Comparison of ENCODE assay signal across 29 cellular contexts in genomic region chr15:65057549-65057940, GRCh38. TPM values are rescaled to one million over a fixed set of nuclear protein-coding genes. Genes with fewer than 3 reads are reported as not detected.
A peak's percentile ranks its signal among the peaks of the same experiment; 100 is the strongest.
DNase-seq lines count a peak whose midpoint lies in the region; ATAC-seq, FAIRE-seq and TF ChIP-seq lines count a peak whose summit lies in the region.
"Had no signal": no experiment of that assay in that cellular context is flagged by ENCODE, and none has a peak within 500 bp of the region (broad histone marks: within the 10 kb centered on the region; RNA-seq: fewer than 3 reads in every experiment).

No MANE protein-coding gene starts in this region.

- no TSS peak for BruUV-seq in K562 (replicated peaks; lab: Mats Ljungman, UMichigan)

- H3K36me3 ChIP-seq in K562 (ENCODE audit: control insufficient read depth, insufficient read depth, low read length) (no peaks in the 10 kb centered on the region), tibial nerve (peaks cover 0 to 32% (median 0%) of the 10 kb centered on the region in 3 donors)
- H3K36me3 ChIP-seq: gastrocnemius medialis, neural progenitor cell had no signal

- H3K4me2 ChIP-seq in K562 (ENCODE audit: insufficient read depth, low read length) = no peak overlapping the region
- H3K4me2 ChIP-seq: neural progenitor cell had no signal

- no peak overlapping the region for H3K4me3 ChIP-seq in K562
- no peak overlapping the region for H3K4me3 ChIP-seq in tibial nerve
- H3K4me3 ChIP-seq: dorsolateral prefrontal cortex, gastrocnemius medialis, neural progenitor cell, upper lobe of right lung had no signal

- H3K27ac Mint-ChIP-seq in activated naive CD4-positive, alpha-beta T cell treated with anti-CD3 and anti-CD28 coated beads, Interleukin-2, amount 10 ng/mL, durations not matched to agents 7 days and 5 days = peak overlapping the region; percentile 39
- H3K27ac Mint-ChIP-seq in nephron (peak overlapping the region in 2 of 3 experiments; percentile 50 to 94), chondrocyte (ENCODE audit: unreplicated experiment) (no peak overlapping the region)
- H3K27ac Mint-ChIP-seq: activated naive CD8-positive, alpha-beta T cell treated with anti-CD3 and anti-CD28 coated beads, Interleukin-2, amount 50 U/mL, for 24 hours; neural progenitor cell had no signal

- TF ChIP-seq EP300 in K562 (IDR thresholded peaks at IDR 0.05; ENCODE audit: low read length) (no peak), tibial nerve (IDR thresholded peaks at IDR 0.05) (no peak)

- no peak for ATAC-seq in K562
- no peak for ATAC-seq in GM18502 (IDR thresholded peaks at IDR 0.05; ENCODE audit: poor library complexity, unreplicated experiment)
- ATAC-seq: activated naive CD8-positive, alpha-beta T cell treated with anti-CD3 and anti-CD28 coated beads, Interleukin-2, amount 50 U/mL, for 24 hours; gastrocnemius medialis; upper lobe of right lung had no signal

- H3K4me1 Mint-ChIP-seq in activated naive CD4-positive, alpha-beta T cell treated with anti-CD3 and anti-CD28 coated beads, Interleukin-2, amount 10 ng/mL, durations not matched to agents 7 days and 5 days = peaks cover 3% of the 10 kb centered on the region
- H3K4me1 Mint-ChIP-seq in nephron (peaks cover 11% of the 10 kb centered on the region), chondrocyte (ENCODE audit: low read depth) (peaks cover 41% of the 10 kb centered on the region)
- H3K4me1 Mint-ChIP-seq: activated naive CD8-positive, alpha-beta T cell treated with anti-CD3 and anti-CD28 coated beads, Interleukin-2, amount 50 U/mL, for 24 hours had no signal

- TF ChIP-seq RAD21 in K562 (CRISPR knock-in tag; conservative IDR thresholded peaks at IDR 0.05 in 1 of 2, IDR thresholded peaks at IDR 0.05 in 1 of 2) = no peak

- CTCF ChIA-PET in activated naive CD4-positive, alpha-beta T cell treated with anti-CD3 and anti-CD28 coated beads, Interleukin-2, amount 10 ng/mL, durations not matched to agents 7 days and 5 days (lab: Charles Lee) = no interaction called here
- CTCF ChIA-PET in K562 (lab: Yijun Ruan, JAX; ENCODE audit: low intra/inter-chr PET ratio) = no interaction called here

- FAIRE-seq in K562 (lab: Jason Lieb, UNC) = no peak
- FAIRE-seq: GM18507 had no signal

- H3K9me3 ChIP-seq in K562 (replicated peaks; ENCODE audit: control insufficient read depth, insufficient read depth, low read depth, low read length) = no peaks in the 10 kb centered on the region
- H3K9me3 ChIP-seq in tibial nerve = no peaks in the 10 kb centered on the region
- H3K9me3 ChIP-seq: gastrocnemius medialis, upper lobe of right lung had no signal

- H3K27me3 Mint-ChIP-seq in activated naive CD4-positive, alpha-beta T cell treated with anti-CD3 and anti-CD28 coated beads, Interleukin-2, amount 10 ng/mL, durations not matched to agents 7 days and 5 days = peaks cover 18% of the 10 kb centered on the region
- H3K27me3 Mint-ChIP-seq in nephron (ENCODE audit: low read depth) (no peaks in the 10 kb centered on the region), chondrocyte (ENCODE audit: low read depth) (no peaks in the 10 kb centered on the region)

- H2AFZ ChIP-seq in K562 (ENCODE audit: low read depth, low read length) = no peak overlapping the region
- H2AFZ ChIP-seq: neural progenitor cell, parathyroid adenoma had no signal

- H3K9me3 Mint-ChIP-seq in activated naive CD4-positive, alpha-beta T cell treated with anti-CD3 and anti-CD28 coated beads, Interleukin-2, amount 10 ng/mL, durations not matched to agents 7 days and 5 days = no peaks in the 10 kb centered on the region
- H3K9me3 Mint-ChIP-seq in nephron (no peaks in the 10 kb centered on the region), chondrocyte (ENCODE audit: low read depth) (peaks cover 2% of the 10 kb centered on the region)
- H3K9me3 Mint-ChIP-seq: activated naive CD8-positive, alpha-beta T cell treated with anti-CD3 and anti-CD28 coated beads, Interleukin-2, amount 50 U/mL, for 24 hours had no signal

- H3K4me1 ChIP-seq in K562 (replicated peaks in 1 of 2; ENCODE audit: control insufficient read depth in 2 of 2, insufficient read depth in 2 of 2, low read length in 2 of 2) = peaks cover 0 to 6% of the 10 kb centered on the region in 2 experiments; a peak in 1 of 5 replicates
- peaks cover 0 to 86% (median 60%) of the 10 kb centered on the region in 4 donors for H3K4me1 ChIP-seq in tibial nerve
- H3K4me1 ChIP-seq: neural progenitor cell, parathyroid adenoma had no signal

- POLR2A ChIA-PET in K562 (lab: Yijun Ruan, JAX) = no interaction called here

- in situ Hi-C loops in K562 (cut with MboI) = loop anchor here (10.0 kb wide), 2 partner anchors 237 to 327 kb away; partner anchors contain the start of gene RNU5A-1

- TF ChIP-seq CTCF in K562 (IDR thresholded peaks at IDR 0.05 in 2 of 3, conservative IDR thresholded peaks at IDR 0.05 in 1 of 3; ENCODE audit: insufficient read depth in 2 of 3, low read depth in 1 of 3, low read length in 3 of 3) (no peak), nephron (IDR thresholded peaks at IDR 0.05; ENCODE audit: unreplicated experiment in 3 of 3) (no peak), tibial nerve (IDR thresholded peaks at IDR 0.05) (no peak), chondrocyte (IDR thresholded peaks at IDR 0.05) (no peak)

- WGBS in K562 (ENCODE audit: insufficient coverage, low coverage, missing lambda C conversion rate) = 32% methylated on average over 8 of the region's 8 CpGs
- 73 to 78% methylated on average over 8 of the region's 8 CpGs for WGBS in tibial nerve, 2 donors

- TF ChIP-seq POLR2A in K562 (conservative IDR thresholded peaks at IDR 0.05) = no peak
- no peak for TF ChIP-seq POLR2A in tibial nerve (IDR thresholded peaks at IDR 0.05)

- DNase-seq in activated naive CD4-positive, alpha-beta T cell treated with anti-CD3 and anti-CD28 coated beads, Interleukin-2, amount 10 ng/mL, durations not matched to agents 7 days and 5 days = no peak
- no peak for DNase-seq in activated naive CD4-positive, alpha-beta T cell (lab: John Stamatoyannopoulos, UW)
- DNase-seq in K562 (ENCODE audit: extremely low read depth in 1 of 4, low spot score in 3 of 4) (peak in 2 of 4 experiments; percentile 37 to 43), tibial nerve (ENCODE audit: low spot score in 2 of 2) (no peak), chondrocyte (ENCODE audit: low spot score) (no peak)
- no peak for DNase-seq in stimulated activated CD8-positive, alpha-beta memory T cell treated with anti-CD3 and anti-CD28 coated beads, Interleukin-4, amount 100 ng/mL, for 48 hours
- DNase-seq: activated CD4-positive, alpha-beta T cell treated with anti-CD3 and anti-CD28 coated beads, Interleukin-2, amount 50 U/mL, for 48 hours; activated CD4-positive, CD25-positive, alpha-beta regulatory T cell treated with anti-CD3 and anti-CD28 coated beads, Interleukin-2, amount 50 U/mL, for 72 hours; activated gamma-delta T cell treated with Interleukin-2 at 50 U/mL for 16 hours; activated naive CD8-positive, alpha-beta T cell treated with anti-CD3 and anti-CD28 coated beads, Interleukin-2, amount 50 U/mL, for 24 hours; activated T-cell treated with anti-CD3 and anti-CD28 coated beads, Interleukin-2, amount 50 U/mL, for 48 hours; central memory CD4-positive, alpha-beta T cell; dorsolateral prefrontal cortex; gastrocnemius medialis; GOT3; NCI-H1092; NCI-H187; NCI-H2171 treated with DMSO at 0.1 percent for 48 hours; NCI-H510A treated with DMSO at 0.1 percent for 48 hours; stimulated activated CD4-positive, alpha-beta T cell treated with anti-CD3 and anti-CD28 coated beads, Interleukin-2, amount 100 ng/mL, for 48 hours; upper lobe of right lung had no signal

- H3K9me1 ChIP-seq in K562 (ENCODE audit: control insufficient read depth, insufficient read depth, low read length) = no peaks in the 10 kb centered on the region

- intact Hi-C loops in K562 (cut with micrococcal nuclease) = no loop called here

- no peaks in the 10 kb centered on the region for H3K79me2 ChIP-seq in K562 (ENCODE audit: control insufficient read depth, insufficient read depth, low read length)
- H3K79me2 ChIP-seq: parathyroid adenoma had no signal

- H3K27me3 ChIP-seq in K562 (ENCODE audit: control insufficient read depth in 2 of 2, insufficient read depth in 2 of 2, low read length in 2 of 2) (peaks cover 3 to 33% of the 10 kb centered on the region in 2 experiments; a peak in 4 of 5 replicates), tibial nerve (no peaks in the 10 kb centered on the region)
- H3K27me3 ChIP-seq: gastrocnemius medialis, neural progenitor cell, upper lobe of right lung had no signal

- H3K36me3 Mint-ChIP-seq in activated naive CD4-positive, alpha-beta T cell treated with anti-CD3 and anti-CD28 coated beads, Interleukin-2, amount 10 ng/mL, durations not matched to agents 7 days and 5 days = no peaks in the 10 kb centered on the region
- peaks cover 53% of the 10 kb centered on the region for H3K36me3 Mint-ChIP-seq in nephron (ENCODE audit: low read depth)
- H3K36me3 Mint-ChIP-seq in chondrocyte (ENCODE audit: low read depth) = peaks cover 2% of the 10 kb centered on the region
- H3K36me3 Mint-ChIP-seq: neural progenitor cell had no signal

- H3K9ac ChIP-seq in K562 (ENCODE audit: insufficient read depth in 1 of 2, low read depth in 2 of 2, low read length in 2 of 2) = no peak overlapping the region
- H3K9ac ChIP-seq: neural progenitor cell, parathyroid adenoma had no signal

- H3K4me3 Mint-ChIP-seq in activated naive CD4-positive, alpha-beta T cell treated with anti-CD3 and anti-CD28 coated beads, Interleukin-2, amount 10 ng/mL, durations not matched to agents 7 days and 5 days = no peak overlapping the region
- H3K4me3 Mint-ChIP-seq in nephron (no peak overlapping the region), chondrocyte (ENCODE audit: unreplicated experiment) (no peak overlapping the region)
- H3K4me3 Mint-ChIP-seq: activated naive CD8-positive, alpha-beta T cell treated with anti-CD3 and anti-CD28 coated beads, Interleukin-2, amount 50 U/mL, for 24 hours had no signal

- H3K27ac ChIP-seq in K562 (ENCODE audit: extremely low read depth, low read depth, low read length) (no peak overlapping the region), tibial nerve (peak overlapping the region in 3 of 4 donors; percentile 10 to 95 (median 94))
- H3K27ac ChIP-seq: gastrocnemius medialis, neural progenitor cell, parathyroid adenoma, upper lobe of right lung had no signal

- H4K20me1 ChIP-seq in K562 (replicated peaks; ENCODE audit: control insufficient read depth, insufficient read depth, low read length) = no peaks in the 10 kb centered on the region; the same call in none of the 2 replicates

RNA-seq across cellular contexts. Expression of gene RASL12, which starts 10.2 kb away (rescaled TPM):
- total RNA-seq in K562 (2011; cell fraction: chromatin; rRNA removed; ENCODE audit: low replicate concordance) = not detected in 2 replicates
- not detected in 2 replicates for total RNA-seq in K562 (2011; cell fraction: nucleolus; rRNA removed)
- not detected in 2 replicates for total RNA-seq in K562 (2011; cell fraction: nucleoplasm; rRNA removed)
- total RNA-seq in K562 (2014; rRNA removed) (not detected in 2 replicates), K562 (2014; rRNA removed; fragmentation: Illumina TruSeq; extraction: Trizol) (not detected in 2 replicates), K562 (2015; rRNA removed; fragmentation: Illumina TruSeq; extraction: Trizol) (not detected in 2 replicates), K562 (2021) (not detected in 2 replicates), tibial nerve (10 to 100 TPM; 41.4 to 83.5 (median 78.7) TPM), chondrocyte (1.7 to 13.1 TPM (median 12.7 TPM) in 3 replicates)
- polyA plus RNA-seq in K562 (2011; rRNA removed) (not detected in 2 replicates), K562 (2014; fragmentation: Illumina TruSeq; extraction: Trizol) (not detected in 2 replicates), K562 (2014; fragmentation: Nextera tagmentation; extraction: Ambion mirVana) (not detected), K562 (2014; rRNA removed) (not detected in 2 replicates)
- not detected in 2 replicates for polyA plus RNA-seq in K562 (2011; cell fraction: cytosol; rRNA removed)
- polyA plus RNA-seq in K562 (2011; cell fraction: nucleus; rRNA removed) = 0.06 TPM in 1 of 2 replicates, not detected in the other
- polyA plus RNA-seq in K562 (2012) = not detected in 2 replicates
- polyA minus RNA-seq in K562 (2011; rRNA and poly(A)+ RNA removed) = 0.06 TPM in 1 of 2 replicates, not detected in the other
- not detected in 2 replicates for polyA minus RNA-seq in K562 (2011; cell fraction: cytosol; rRNA and poly(A)+ RNA removed)
- not detected in 2 replicates for polyA minus RNA-seq in K562 (2011; cell fraction: nucleus; rRNA and poly(A)+ RNA removed)
- total RNA-seq: A172; T-helper 2 cell treated with Interferon-gamma antibody and Interleukin-4, amounts not matched to agents 100 ng/mL and 5 ng/mL, for 36 hours had no signal

RNA-seq across cellular contexts. Expression of gene SLC51B, which starts 12.4 kb away (rescaled TPM):
- not detected in 2 replicates for total RNA-seq in K562 (2011; cell fraction: chromatin; rRNA removed; ENCODE audit: low replicate concordance)
- not detected in 2 replicates for total RNA-seq in K562 (2011; cell fraction: nucleolus; rRNA removed)
- not detected in 2 replicates for total RNA-seq in K562 (2011; cell fraction: nucleoplasm; rRNA removed)
- total RNA-seq in K562 (2014; rRNA removed) (not detected in 2 replicates), K562 (2014; rRNA removed; fragmentation: Illumina TruSeq; extraction: Trizol) (not detected in 2 replicates), K562 (2015; rRNA removed; fragmentation: Illumina TruSeq; extraction: Trizol) (not detected in 2 replicates), K562 (2021) (not detected in 2 replicates), tibial nerve (1 to 10 TPM in 1 of 4 donors, not detected in 3; 2.7 TPM), chondrocyte (not detected in 3 replicates)
- polyA plus RNA-seq in K562 (2011; rRNA removed) (not detected in 2 replicates), K562 (2014; fragmentation: Illumina TruSeq; extraction: Trizol) (not detected in 2 replicates), K562 (2014; fragmentation: Nextera tagmentation; extraction: Ambion mirVana) (not detected), K562 (2014; rRNA removed) (not detected in 2 replicates)
- polyA plus RNA-seq in K562 (2011; cell fraction: cytosol; rRNA removed) = not detected in 2 replicates
- not detected in 2 replicates for polyA plus RNA-seq in K562 (2011; cell fraction: nucleus; rRNA removed)
- polyA plus RNA-seq in K562 (2012) = not detected in 2 replicates
- not detected in 2 replicates for polyA minus RNA-seq in K562 (2011; rRNA and poly(A)+ RNA removed)
- not detected in 2 replicates for polyA minus RNA-seq in K562 (2011; cell fraction: cytosol; rRNA and poly(A)+ RNA removed)
- not detected in 2 replicates for polyA minus RNA-seq in K562 (2011; cell fraction: nucleus; rRNA and poly(A)+ RNA removed)
- total RNA-seq: A172; dorsolateral prefrontal cortex; gastrocnemius medialis; T-helper 2 cell treated with Interferon-gamma antibody and Interleukin-4, amounts not matched to agents 100 ng/mL and 5 ng/mL, for 36 hours had no signal

RNA-seq across cellular contexts. Expression of gene KBTBD13, which starts 19.0 kb away (rescaled TPM):
- total RNA-seq in K562 (2011; cell fraction: chromatin; rRNA removed; ENCODE audit: low replicate concordance) = 0.16 TPM in 1 of 2 replicates, not detected in the other
- total RNA-seq in K562 (2011; cell fraction: nucleolus; rRNA removed) = 0.13 and 0.17 TPM in 2 replicates
- 0.15 TPM in 1 of 2 replicates, not detected in the other for total RNA-seq in K562 (2011; cell fraction: nucleoplasm; rRNA removed)
- total RNA-seq in K562 (2014; rRNA removed) (0.09 TPM in 1 of 2 replicates, not detected in the other), K562 (2014; rRNA removed; fragmentation: Illumina TruSeq; extraction: Trizol) (0.06 and 0.07 TPM in 2 replicates), K562 (2015; rRNA removed; fragmentation: Illumina TruSeq; extraction: Trizol) (not detected in 2 replicates), K562 (2021) (0.11 and 0.13 TPM in 2 replicates), tibial nerve (not detected), chondrocyte (not detected in 3 replicates)
- polyA plus RNA-seq in K562 (2011; rRNA removed) (not detected in 2 replicates), K562 (2014; fragmentation: Illumina TruSeq; extraction: Trizol) (0.04 and 0.10 TPM in 2 replicates), K562 (2014; fragmentation: Nextera tagmentation; extraction: Ambion mirVana) (under 1 TPM in 1 of 2 experiments, not detected in 1; 0.07 TPM), K562 (2014; rRNA removed) (0.12 and 0.22 TPM in 2 replicates)
- polyA plus RNA-seq in K562 (2011; cell fraction: cytosol; rRNA removed) = 0.03 and 0.04 TPM in 2 replicates
- polyA plus RNA-seq in K562 (2011; cell fraction: nucleus; rRNA removed) = 0.04 TPM in 1 of 2 replicates, not detected in the other
- polyA plus RNA-seq in K562 (2012) = 0.06 and 0.09 TPM in 2 replicates
- 0.07 TPM in 1 of 2 replicates, not detected in the other for polyA minus RNA-seq in K562 (2011; rRNA and poly(A)+ RNA removed)
- polyA minus RNA-seq in K562 (2011; cell fraction: cytosol; rRNA and poly(A)+ RNA removed) = not detected in 2 replicates
- 0.13 TPM in 1 of 2 replicates, not detected in the other for polyA minus RNA-seq in K562 (2011; cell fraction: nucleus; rRNA and poly(A)+ RNA removed)
- total RNA-seq: A172; fibroblast of lung; T-helper 2 cell treated with Interferon-gamma antibody and Interleukin-4, amounts not matched to agents 100 ng/mL and 5 ng/mL, for 36 hours; upper lobe of right lung had no signal

RNA-seq across cellular contexts. Expression of gene MTFMT, which starts 28.1 kb away (rescaled TPM):
- 10.2 and 20.8 TPM in 2 replicates for total RNA-seq in K562 (2011; cell fraction: chromatin; rRNA removed; ENCODE audit: low replicate concordance)
- total RNA-seq in K562 (2011; cell fraction: nucleolus; rRNA removed) = 4.7 and 7.4 TPM in 2 replicates
- total RNA-seq in K562 (2011; cell fraction: nucleoplasm; rRNA removed) = 5.7 and 13.3 TPM in 2 replicates
- total RNA-seq in K562 (2014; rRNA removed) (18.6 and 31.1 TPM in 2 replicates), K562 (2014; rRNA removed; fragmentation: Illumina TruSeq; extraction: Trizol) (18.2 and 19.6 TPM in 2 replicates), K562 (2015; rRNA removed; fragmentation: Illumina TruSeq; extraction: Trizol) (13.7 and 14.1 TPM in 2 replicates), K562 (2021) (17.3 and 17.6 TPM in 2 replicates), tibial nerve (10 to 100 TPM; 36.8 to 45.7 (median 41.2) TPM), chondrocyte (10.7 to 13.4 TPM (median 13.3 TPM) in 3 replicates)
- polyA plus RNA-seq in K562 (2011; rRNA removed) (16.4 and 16.7 TPM in 2 replicates), K562 (2014; fragmentation: Illumina TruSeq; extraction: Trizol) (14.8 and 16.2 TPM in 2 replicates), K562 (2014; fragmentation: Nextera tagmentation; extraction: Ambion mirVana) (1 to 10 TPM; 1.4 to 2.2 TPM), K562 (2014; rRNA removed) (14.0 and 15.9 TPM in 2 replicates)
- 7.9 and 10.5 TPM in 2 replicates for polyA plus RNA-seq in K562 (2011; cell fraction: cytosol; rRNA removed)
- 7.4 and 8.6 TPM in 2 replicates for polyA plus RNA-seq in K562 (2011; cell fraction: nucleus; rRNA removed)
- 8.5 and 10.3 TPM in 2 replicates for polyA plus RNA-seq in K562 (2012)
- 10.1 and 16.2 TPM in 2 replicates for polyA minus RNA-seq in K562 (2011; rRNA and poly(A)+ RNA removed)
- polyA minus RNA-seq in K562 (2011; cell fraction: cytosol; rRNA and poly(A)+ RNA removed) = 7.3 and 8.2 TPM in 2 replicates
- 7.0 and 7.3 TPM in 2 replicates for polyA minus RNA-seq in K562 (2011; cell fraction: nucleus; rRNA and poly(A)+ RNA removed)

RNA-seq across cellular contexts. Expression of gene UBAP1L, which starts 57.5 kb away (rescaled TPM):
- 6.4 and 11.8 TPM in 2 replicates for total RNA-seq in K562 (2011; cell fraction: chromatin; rRNA removed; ENCODE audit: low replicate concordance)
- total RNA-seq in K562 (2011; cell fraction: nucleolus; rRNA removed) = 5.0 and 5.8 TPM in 2 replicates
- 6.7 and 9.3 TPM in 2 replicates for total RNA-seq in K562 (2011; cell fraction: nucleoplasm; rRNA removed)
- 0.41 and 0.49 TPM in 2 replicates for total RNA-seq in K562 (2014; rRNA removed)
- 0.33 and 0.41 TPM in 2 replicates for total RNA-seq in K562 (2014; rRNA removed; fragmentation: Illumina TruSeq; extraction: Trizol)
- 0.58 and 0.68 TPM in 2 replicates for total RNA-seq in K562 (2015; rRNA removed; fragmentation: Illumina TruSeq; extraction: Trizol)
- total RNA-seq in K562 (2021) = 0.71 and 1.0 TPM in 2 replicates
- polyA plus RNA-seq in K562 (2011; rRNA removed) = 0.25 and 0.51 TPM in 2 replicates
- polyA plus RNA-seq in K562 (2011; cell fraction: cytosol; rRNA removed) = 0.10 and 0.24 TPM in 2 replicates
- polyA plus RNA-seq in K562 (2011; cell fraction: nucleus; rRNA removed) = 1.9 and 2.7 TPM in 2 replicates
- 0.43 and 0.72 TPM in 2 replicates for polyA plus RNA-seq in K562 (2012)
- polyA plus RNA-seq in K562 (2014; fragmentation: Illumina TruSeq; extraction: Trizol) = 0.16 and 0.21 TPM in 2 replicates
- polyA plus RNA-seq in K562 (2014; fragmentation: Nextera tagmentation; extraction: Ambion mirVana) = not detected
- polyA plus RNA-seq in K562 (2014; rRNA removed) = 0.44 and 0.70 TPM in 2 replicates
- polyA minus RNA-seq in K562 (2011; rRNA and poly(A)+ RNA removed) = 0.77 and 1.4 TPM in 2 replicates
- polyA minus RNA-seq in K562 (2011; cell fraction: cytosol; rRNA and poly(A)+ RNA removed) = 0.27 TPM in 1 of 2 replicates, not detected in the other
- polyA minus RNA-seq in K562 (2011; cell fraction: nucleus; rRNA and poly(A)+ RNA removed) = 1.5 and 2.4 TPM in 2 replicates
- total RNA-seq in tibial nerve = 10 to 100 TPM in 3 of 4 donors, 1 to 10 TPM in 1; 8.4 to 16.7 (median 14.0) TPM
- 2.3 to 4.8 TPM (median 2.5 TPM) in 3 replicates for total RNA-seq in chondrocyte
